In genomic region chr13:111634410-111634809, GRCh38 we compare ENCODE assay signal across 1 cellular context.
TF ChIP-seq lines count a peak whose summit lies in the region.

No MANE protein-coding gene starts in this region.

TF ChIP-seq in H1, 55 proteins besides CTCF, POLR2A, EP300 and RAD21 (continued from another document):
- TF ChIP-seq ATF2 (IDR thresholded peaks at IDR 0.05; ENCODE audit: low read length) (no peak), YY1 (IDR thresholded peaks at IDR 0.05; ENCODE audit: low read depth, low read length) (no peak)
